Comparison of ENCODE assay signal across 8 cellular contexts in genomic region chr2:239401450-239402227, GRCh38. TPM values are rescaled to one million over a fixed set of nuclear protein-coding genes. Genes with fewer than 3 reads are reported as not detected.
DNase-seq lines count a peak whose midpoint lies in the region; ATAC-seq lines count a peak whose summit lies in the region.

No MANE protein-coding gene starts in this region.

- ATAC-seq in GM19452 (IDR thresholded peaks at IDR 0.05; ENCODE audit: unreplicated experiment) (peak; percentile 57), HG03571 (IDR thresholded peaks at IDR 0.05; ENCODE audit: unreplicated experiment) (peak; percentile 55)

- no peaks in the 10 kb centered on the region for H3K9me3 ChIP-seq in ectodermal cell (ENCODE audit: control insufficient read depth, low read length)

- peak overlapping the region; percentile 63 for H3K4me3 ChIP-seq in ectodermal cell (ENCODE audit: insufficient read depth, low read depth, low read length)

- no peaks in the 10 kb centered on the region for H3K36me3 ChIP-seq in ectodermal cell (ENCODE audit: control insufficient read depth, insufficient read depth, low read length)

- WGBS in ectodermal cell, 2 experiments, result 4% methylated on average over 86 of the region's 86 CpGs

- peaks cover 15% of the 10 kb centered on the region for H3K4me1 ChIP-seq in ectodermal cell (ENCODE audit: control insufficient read depth, insufficient read depth, low read length)

- H3K27me3 ChIP-seq in ectodermal cell (ENCODE audit: control insufficient read depth, insufficient read depth, low read length, poor library complexity, severe bottlenecking), result no peaks in the 10 kb centered on the region

- DNase-seq in CMK (ENCODE audit: low read depth), result peak; percentile 88
- DNase-seq in NCI-H748 treated with DMSO at 0.1 percent for 48 hours (lab: John Stamatoyannopoulos, UW), result peak; percentile 87
- DNase-seq in activated CD4-positive, alpha-beta T cell treated with anti-CD3 and anti-CD28 coated beads, Interleukin-2, amount 50 U/mL, for 4 hours, result peak; percentile 88
- DNase-seq in lung microvascular endothelial cell (ENCODE audit: low read depth in 2 of 2), result peak; percentile 94 to 97
- DNase-seq in stimulated activated CD4-positive, alpha-beta T cell treated with anti-CD3 and anti-CD28 coated beads, TNF-alpha, amount 100 ng/mL, for 24 hours (ENCODE audit: low read depth in 3 of 3), result peak; percentile 82 to 90 (median 87)

- H3K27ac ChIP-seq in ectodermal cell (ENCODE audit: insufficient read depth, low read depth, low read length, poor library complexity, severe bottlenecking), result peak overlapping the region; percentile 96

RNA-seq across cellular contexts. Expression of gene HDAC4, which starts 0.8 kb away (rescaled TPM):
- polyA plus RNA-seq in ectodermal cell (2013, experiment 1 of 4), result 19.0 TPM
- polyA plus RNA-seq in ectodermal cell (2013, experiment 2 of 4), result 18.2 TPM
- polyA plus RNA-seq in ectodermal cell (2013, experiment 3 of 4), result 7.5 TPM
- polyA plus RNA-seq in ectodermal cell (2013, experiment 4 of 4), result 11.6 TPM
- 7.4 and 12.9 TPM in 2 replicates for total RNA-seq in lung microvascular endothelial cell

Comparison
In these comparisons a context has a peak if more than half of its experiments do, and no peak if none do; other contexts are left out.
1. Peak in every context shown above with its lines: DNase-seq, ATAC-seq, H3K4me3 ChIP-seq and H3K27ac ChIP-seq.